1 cellular context compared by ENCODE assay signal in the genomic region with DNA sequence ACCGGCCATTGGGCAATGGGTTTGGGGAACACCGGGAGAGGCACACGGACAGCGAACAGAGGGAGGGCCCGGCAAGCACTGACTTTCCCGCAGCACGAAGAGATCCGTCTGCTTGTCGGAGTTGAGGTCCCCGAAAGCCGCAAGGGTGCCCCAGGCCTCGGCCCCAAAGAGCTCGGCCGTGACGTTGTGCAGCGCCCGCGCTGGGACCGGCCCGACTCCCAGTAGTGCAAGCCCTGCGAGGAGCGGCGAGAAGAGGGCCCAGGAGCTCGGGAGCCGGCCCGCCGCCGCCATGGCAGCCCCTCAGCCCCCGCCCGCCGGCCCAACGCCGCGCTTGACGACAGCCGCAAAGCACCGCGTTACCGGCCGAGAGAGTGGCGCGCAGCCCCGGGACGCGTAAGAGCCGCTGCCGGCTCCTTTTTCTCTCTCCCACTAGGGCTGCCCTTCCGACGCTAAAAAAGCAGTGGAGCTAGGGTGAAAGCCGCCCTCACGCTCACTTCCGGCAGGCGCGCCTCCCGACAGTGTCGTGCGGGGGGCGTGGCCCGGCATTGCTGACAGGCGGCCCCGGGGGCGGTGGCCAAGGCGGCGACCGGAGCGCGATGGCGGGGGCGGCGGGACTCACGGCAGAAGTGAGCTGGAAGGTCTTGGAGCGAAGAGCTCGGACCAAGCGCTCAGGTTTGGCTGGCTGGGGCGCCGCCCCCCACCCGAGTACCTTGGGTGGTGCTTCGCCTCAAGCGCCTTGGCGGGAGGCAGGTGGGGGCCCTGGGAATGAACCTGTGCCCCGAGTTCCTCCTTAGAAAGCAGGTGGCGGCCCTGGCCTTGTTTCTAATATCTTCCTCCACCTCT.
TF ChIP-seq lines count a peak whose summit lies in the region.

Gene ITFG1 (minus strand): TSS at position 309 of the 843 bp plus-strand sequence. CDS start 18 bp downstream, at position 291.
Gene PHKB (plus strand): TSS at position 577 of the 843 bp plus-strand sequence. CDS start 20 bp downstream, at position 597.

TF ChIP-seq in HepG2, 621 proteins besides CTCF, POLR2A, EP300 and RAD21 (continued from another document and continues in another):
- no peak; the same call in 1 of the 2 replicates for TF ChIP-seq ZNF460 (CRISPR knock-in tag; IDR thresholded peaks at IDR 0.05; ENCODE audit: borderline replicate concordance)
- TF ChIP-seq NFE2 (CRISPR knock-in tag; IDR thresholded peaks at IDR 0.05) = no peak
- TF ChIP-seq, protein P1, sequence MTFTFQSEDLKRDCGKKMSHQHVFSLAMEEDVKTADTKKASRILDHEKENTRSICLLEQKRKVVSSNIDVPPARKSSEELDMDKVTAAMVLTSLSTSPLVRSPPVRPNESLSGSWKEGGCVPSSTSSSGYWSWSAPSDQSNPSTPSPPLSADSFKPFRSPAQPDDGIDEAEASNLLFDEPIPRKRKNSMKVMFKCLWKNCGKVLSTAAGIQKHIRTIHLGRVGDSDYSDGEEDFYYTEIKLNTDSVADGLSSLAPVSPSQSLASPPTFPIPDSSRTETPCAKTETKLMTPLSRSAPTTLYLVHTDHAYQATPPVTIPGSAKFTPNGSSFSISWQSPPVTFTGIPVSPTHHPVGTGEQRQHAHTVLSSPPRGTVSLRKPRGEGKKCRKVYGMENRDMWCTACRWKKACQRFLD (CRISPR knock-in tag; IDR thresholded peaks at IDR 0.05; ENCODE audit: borderline replicate concordance) = no peak
- TF ChIP-seq ZNF766 (CRISPR knock-in tag; IDR thresholded peaks at IDR 0.05; ENCODE audit: borderline replicate concordance) = no peak
- 0 out of 2 replicates have a peak, but pooled peaks have one; percentile 16 for TF ChIP-seq ZNF607 (CRISPR knock-in tag; IDR thresholded peaks at IDR 0.05; ENCODE audit: borderline replicate concordance)
- TF ChIP-seq ZSCAN21 (CRISPR knock-in tag; IDR thresholded peaks at IDR 0.05; ENCODE audit: borderline replicate concordance) = peak; percentile 76
- no peak for TF ChIP-seq HIVEP1 (CRISPR knock-in tag; IDR thresholded peaks at IDR 0.05)
- TF ChIP-seq ZFP36L2 (CRISPR knock-in tag; IDR thresholded peaks at IDR 0.05) = no peak
- TF ChIP-seq, protein P2, sequence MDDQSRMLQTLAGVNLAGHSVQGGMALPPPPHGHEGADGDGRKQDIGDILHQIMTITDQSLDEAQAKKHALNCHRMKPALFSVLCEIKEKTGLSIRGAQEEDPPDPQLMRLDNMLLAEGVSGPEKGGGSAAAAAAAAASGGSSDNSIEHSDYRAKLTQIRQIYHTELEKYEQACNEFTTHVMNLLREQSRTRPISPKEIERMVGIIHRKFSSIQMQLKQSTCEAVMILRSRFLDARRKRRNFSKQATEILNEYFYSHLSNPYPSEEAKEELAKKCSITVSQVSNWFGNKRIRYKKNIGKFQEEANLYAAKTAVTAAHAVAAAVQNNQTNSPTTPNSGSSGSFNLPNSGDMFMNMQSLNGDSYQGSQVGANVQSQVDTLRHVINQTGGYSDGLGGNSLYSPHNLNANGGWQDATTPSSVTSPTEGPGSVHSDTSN (CRISPR knock-in tag; IDR thresholded peaks at IDR 0.05; ENCODE audit: borderline replicate concordance) = peak; percentile 81; the same call in 1 of the 2 replicates
- TF ChIP-seq ZNF382 (CRISPR knock-in tag; IDR thresholded peaks at IDR 0.05; ENCODE audit: borderline replicate concordance) = no peak
- TF ChIP-seq CEBPB (IDR thresholded peaks at IDR 0.05; ENCODE audit: borderline replicate concordance, low read depth, low read length) = no peak
- TF ChIP-seq TARDBP (CRISPR knock-in tag; IDR thresholded peaks at IDR 0.05) = peak; percentile 76
- TF ChIP-seq, protein P3, sequence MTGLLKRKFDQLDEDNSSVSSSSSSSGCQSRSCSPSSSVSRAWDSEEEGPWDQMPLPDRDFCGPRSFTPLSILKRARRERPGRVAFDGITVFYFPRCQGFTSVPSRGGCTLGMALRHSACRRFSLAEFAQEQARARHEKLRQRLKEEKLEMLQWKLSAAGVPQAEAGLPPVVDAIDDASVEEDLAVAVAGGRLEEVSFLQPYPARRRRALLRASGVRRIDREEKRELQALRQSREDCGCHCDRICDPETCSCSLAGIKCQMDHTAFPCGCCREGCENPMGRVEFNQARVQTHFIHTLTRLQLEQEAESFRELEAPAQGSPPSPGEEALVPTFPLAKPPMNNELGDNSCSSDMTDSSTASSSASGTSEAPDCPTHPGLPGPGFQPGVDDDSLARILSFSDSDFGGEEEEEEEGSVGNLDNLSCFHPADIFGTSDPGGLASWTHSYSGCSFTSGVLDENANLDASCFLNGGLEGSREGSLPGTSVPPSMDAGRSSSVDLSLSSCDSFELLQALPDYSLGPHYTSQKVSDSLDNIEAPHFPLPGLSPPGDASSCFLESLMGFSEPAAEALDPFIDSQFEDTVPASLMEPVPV (CRISPR knock-in tag; IDR thresholded peaks at IDR 0.05) = peak; percentile 80; the same call in 1 of the 2 replicates
- TF ChIP-seq ZNF207 (IDR thresholded peaks at IDR 0.05; ENCODE audit: borderline replicate concordance) = no peak
- no peak; the same call in none of the 2 replicates for TF ChIP-seq ETV6 (CRISPR knock-in tag; conservative IDR thresholded peaks at IDR 0.05)
- TF ChIP-seq ZNF558 (CRISPR knock-in tag; IDR thresholded peaks at IDR 0.05; ENCODE audit: borderline replicate concordance) = peak; percentile 27; the same call in 1 of the 2 replicates
- 0 out of 2 replicates have a peak, but pooled peaks have one; percentile 18 for TF ChIP-seq ZNF749 (CRISPR knock-in tag; IDR thresholded peaks at IDR 0.05; ENCODE audit: borderline replicate concordance)
- TF ChIP-seq MBNL3 (CRISPR knock-in tag; conservative IDR thresholded peaks at IDR 0.05) = no peak
- TF ChIP-seq MLXIP (CRISPR knock-in tag; IDR thresholded peaks at IDR 0.05; ENCODE audit: borderline replicate concordance) = peak; percentile 55; the same call in 1 of the 2 replicates
- TF ChIP-seq, protein P4, sequence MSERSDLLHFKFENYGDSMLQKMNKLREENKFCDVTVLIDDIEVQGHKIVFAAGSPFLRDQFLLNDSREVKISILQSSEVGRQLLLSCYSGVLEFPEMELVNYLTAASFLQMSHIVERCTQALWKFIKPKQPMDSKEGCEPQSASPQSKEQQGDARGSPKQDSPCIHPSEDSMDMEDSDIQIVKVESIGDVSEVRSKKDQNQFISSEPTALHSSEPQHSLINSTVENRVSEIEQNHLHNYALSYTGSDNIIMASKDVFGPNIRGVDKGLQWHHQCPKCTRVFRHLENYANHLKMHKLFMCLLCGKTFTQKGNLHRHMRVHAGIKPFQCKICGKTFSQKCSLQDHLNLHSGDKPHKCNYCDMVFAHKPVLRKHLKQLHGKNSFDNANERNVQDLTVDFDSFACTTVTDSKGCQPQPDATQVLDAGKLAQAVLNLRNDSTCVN (CRISPR knock-in tag; IDR thresholded peaks at IDR 0.05; ENCODE audit: borderline replicate concordance) = 0 out of 2 replicates have a peak, but pooled peaks have one; percentile 51
- 0 out of 2 replicates have a peak, but pooled peaks have one; percentile 73 for TF ChIP-seq SPEN (CRISPR knock-in tag; IDR thresholded peaks at IDR 0.05; ENCODE audit: low read depth)
- no peak; the same call in 1 of the 2 replicates for TF ChIP-seq ZHX2 (IDR thresholded peaks at IDR 0.05; ENCODE audit: low read depth)
- 0 out of 2 replicates have a peak, but pooled peaks have one; percentile 20 for TF ChIP-seq ZHX2 (CRISPR knock-in tag; IDR thresholded peaks at IDR 0.05; ENCODE audit: borderline replicate concordance)
- no peak for TF ChIP-seq NR2F6 (IDR thresholded peaks at IDR 0.05)
- TF ChIP-seq NR2F6 (CRISPR knock-in tag; IDR thresholded peaks at IDR 0.05) = no peak
- 0 out of 2 replicates have a peak, but pooled peaks have one; percentile 12 for TF ChIP-seq HNF4A (CRISPR knock-in tag; IDR thresholded peaks at IDR 0.05)
- TF ChIP-seq ZNF589 (CRISPR knock-in tag; conservative IDR thresholded peaks at IDR 0.05) = 0 out of 2 replicates have a peak, but pooled peaks have one; percentile 62
- TF ChIP-seq, protein P5, sequence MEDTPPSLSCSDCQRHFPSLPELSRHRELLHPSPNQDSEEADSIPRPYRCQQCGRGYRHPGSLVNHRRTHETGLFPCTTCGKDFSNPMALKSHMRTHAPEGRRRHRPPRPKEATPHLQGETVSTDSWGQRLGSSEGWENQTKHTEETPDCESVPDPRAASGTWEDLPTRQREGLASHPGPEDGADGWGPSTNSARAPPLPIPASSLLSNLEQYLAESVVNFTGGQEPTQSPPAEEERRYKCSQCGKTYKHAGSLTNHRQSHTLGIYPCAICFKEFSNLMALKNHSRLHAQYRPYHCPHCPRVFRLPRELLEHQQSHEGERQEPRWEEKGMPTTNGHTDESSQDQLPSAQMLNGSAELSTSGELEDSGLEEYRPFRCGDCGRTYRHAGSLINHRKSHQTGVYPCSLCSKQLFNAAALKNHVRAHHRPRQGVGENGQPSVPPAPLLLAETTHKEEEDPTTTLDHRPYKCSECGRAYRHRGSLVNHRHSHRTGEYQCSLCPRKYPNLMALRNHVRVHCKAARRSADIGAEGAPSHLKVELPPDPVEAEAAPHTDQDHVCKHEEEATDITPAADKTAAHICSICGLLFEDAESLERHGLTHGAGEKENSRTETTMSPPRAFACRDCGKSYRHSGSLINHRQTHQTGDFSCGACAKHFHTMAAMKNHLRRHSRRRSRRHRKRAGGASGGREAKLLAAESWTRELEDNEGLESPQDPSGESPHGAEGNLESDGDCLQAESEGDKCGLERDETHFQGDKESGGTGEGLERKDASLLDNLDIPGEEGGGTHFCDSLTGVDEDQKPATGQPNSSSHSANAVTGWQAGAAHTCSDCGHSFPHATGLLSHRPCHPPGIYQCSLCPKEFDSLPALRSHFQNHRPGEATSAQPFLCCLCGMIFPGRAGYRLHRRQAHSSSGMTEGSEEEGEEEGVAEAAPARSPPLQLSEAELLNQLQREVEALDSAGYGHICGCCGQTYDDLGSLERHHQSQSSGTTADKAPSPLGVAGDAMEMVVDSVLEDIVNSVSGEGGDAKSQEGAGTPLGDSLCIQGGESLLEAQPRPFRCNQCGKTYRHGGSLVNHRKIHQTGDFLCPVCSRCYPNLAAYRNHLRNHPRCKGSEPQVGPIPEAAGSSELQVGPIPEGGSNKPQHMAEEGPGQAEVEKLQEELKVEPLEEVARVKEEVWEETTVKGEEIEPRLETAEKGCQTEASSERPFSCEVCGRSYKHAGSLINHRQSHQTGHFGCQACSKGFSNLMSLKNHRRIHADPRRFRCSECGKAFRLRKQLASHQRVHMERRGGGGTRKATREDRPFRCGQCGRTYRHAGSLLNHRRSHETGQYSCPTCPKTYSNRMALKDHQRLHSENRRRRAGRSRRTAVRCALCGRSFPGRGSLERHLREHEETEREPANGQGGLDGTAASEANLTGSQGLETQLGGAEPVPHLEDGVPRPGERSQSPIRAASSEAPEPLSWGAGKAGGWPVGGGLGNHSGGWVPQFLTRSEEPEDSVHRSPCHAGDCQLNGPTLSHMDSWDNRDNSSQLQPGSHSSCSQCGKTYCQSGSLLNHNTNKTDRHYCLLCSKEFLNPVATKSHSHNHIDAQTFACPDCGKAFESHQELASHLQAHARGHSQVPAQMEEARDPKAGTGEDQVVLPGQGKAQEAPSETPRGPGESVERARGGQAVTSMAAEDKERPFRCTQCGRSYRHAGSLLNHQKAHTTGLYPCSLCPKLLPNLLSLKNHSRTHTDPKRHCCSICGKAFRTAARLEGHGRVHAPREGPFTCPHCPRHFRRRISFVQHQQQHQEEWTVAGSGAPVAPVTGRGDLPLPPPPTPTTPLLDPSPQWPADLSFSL (CRISPR knock-in tag; IDR thresholded peaks at IDR 0.05) = no peak
- TF ChIP-seq HNRNPK (IDR thresholded peaks at IDR 0.05; ENCODE audit: low read depth, low read length, poor library complexity, severe bottlenecking) = peak; percentile 74
- TF ChIP-seq ISX (CRISPR knock-in tag; conservative IDR thresholded peaks at IDR 0.05) = no peak
- peak; percentile 88 for TF ChIP-seq PHF8 (CRISPR knock-in tag; IDR thresholded peaks at IDR 0.05)
